In genomic region chr15:101489236-101489632, GRCh38 we compare ENCODE assay signal across 9 cellular contexts. TPM values are rescaled to one million over a fixed set of nuclear protein-coding genes. Genes with fewer than 3 reads are reported as not detected.
DNase-seq lines count a peak whose midpoint lies in the region; ATAC-seq and TF ChIP-seq lines count a peak whose summit lies in the region.
"Had no signal": no experiment of that assay in that cellular context is flagged by ENCODE, and none has a peak within 500 bp of the region (broad histone marks: within the 10 kb centered on the region; RNA-seq: fewer than 3 reads in every experiment).

No MANE protein-coding gene starts in this region.

- H3K36me3 ChIP-seq in esophagus (ENCODE audit: control insufficient read depth in 2 of 2, insufficient read depth in 2 of 2, low read length in 1 of 2) (no peaks in the 10 kb centered on the region), sigmoid colon (no peaks in the 10 kb centered on the region)

- H3K4me3 ChIP-seq in esophagus (ENCODE audit: low read depth in 1 of 2, low read length in 2 of 2) (peak overlapping the region; percentile 33 to 75), sigmoid colon (peak overlapping the region in 3 of 4 donors; percentile 38 to 46 (median 40))

- TF ChIP-seq POLR2A in sigmoid colon (IDR thresholded peaks at IDR 0.05): no peak

- ATAC-seq in HG03280 (IDR thresholded peaks at IDR 0.05; ENCODE audit: unreplicated experiment) (no peak), HG02678 (IDR thresholded peaks at IDR 0.05; ENCODE audit: unreplicated experiment) (no peak)

- TF ChIP-seq EP300 in sigmoid colon (IDR thresholded peaks at IDR 0.05): no peak

- H3K27me3 ChIP-seq in esophagus (ENCODE audit: control insufficient read depth in 1 of 2, insufficient read depth in 2 of 2, low read length in 2 of 2): peaks cover 0 to 7% of the 10 kb centered on the region in 2 donors
- peaks cover 7 to 32% (median 17%) of the 10 kb centered on the region in 3 donors for H3K27me3 ChIP-seq in sigmoid colon

- 1 to 2% methylated on average over 20 to 70 of the region's 70 CpGs for WGBS in esophagus, 2 donors
- WGBS in sigmoid colon, 2 donors: 1% methylated on average over 70 of the region's 70 CpGs

- no peak for TF ChIP-seq CTCF in sigmoid colon (IDR thresholded peaks at IDR 0.05)

- H3K4me1 ChIP-seq in esophagus (ENCODE audit: control insufficient read depth in 2 of 2, insufficient read depth in 2 of 2, low read length in 1 of 2) (peaks cover 4 to 5% of the 10 kb centered on the region in 2 donors), sigmoid colon (peaks cover 0 to 15% (median 8%) of the 10 kb centered on the region in 4 donors)

- H3K9me3 ChIP-seq in esophagus (ENCODE audit: control insufficient read depth in 2 of 2, insufficient read depth in 1 of 2, low read depth in 1 of 2, low read length in 1 of 2): no peaks in the 10 kb centered on the region
- no peaks in the 10 kb centered on the region for H3K9me3 ChIP-seq in sigmoid colon

- H3K27ac ChIP-seq in esophagus (ENCODE audit: low read depth in 2 of 2, low read length in 1 of 2) (no peak overlapping the region), sigmoid colon (no peak overlapping the region)

- intact Hi-C loops in sigmoid colon (cut with DNase I): no loop called here

- DNase-seq in NCI-H1417 (lab: John Stamatoyannopoulos, UW) (peak; percentile 32 to 48 (median 32)), NCI-H1417 treated with DMSO at 0.1 percent for 48 hours (lab: John Stamatoyannopoulos, UW) (no peak), NCI-H2171 treated with DMSO at 0.1 percent for 48 hours (lab: John Stamatoyannopoulos, UW) (peak; percentile 25), sigmoid colon (no peak), NCI-H510A (lab: John Stamatoyannopoulos, UW) (no peak)
- DNase-seq: naive B cell had no signal

RNA-seq across cellular contexts. Expression of gene PCSK6, which starts 0.3 kb away (rescaled TPM):
- polyA plus RNA-seq in esophagus (1 to 10 TPM; 5.4 to 6.5 TPM), sigmoid colon (10 to 100 TPM in 1 of 3 donors, 1 to 10 TPM in 2; 4.2 to 10.3 (median 7.2) TPM)
- 1 to 10 TPM; 2.9 to 8.9 (median 5.2) TPM for total RNA-seq in sigmoid colon

Comparison
In these comparisons a context has a peak if more than half of its experiments do, and no peak if none do; other contexts are left out.
1. DNase-seq: peak in NCI-H1417 (3 of 3) and NCI-H2171 treated with DMSO at 0.1 percent for 48 hours (single experiment); none in NCI-H1417 treated with DMSO at 0.1 percent for 48 hours (single experiment), sigmoid colon (single experiment) and NCI-H510A (single experiment).